Comparison of ENCODE assay signal across 1 cellular context in genomic region chr6:26305097-26305841, GRCh38.
A peak's percentile ranks its signal among the peaks of the same experiment; 100 is the strongest.
TF ChIP-seq lines count a peak whose summit lies in the region.

No MANE protein-coding gene starts in this region.

TF ChIP-seq in HepG2, 621 proteins besides CTCF, POLR2A, EP300 and RAD21 (continued from another document and continues in another):
- peak; percentile 46; the same call in 1 of the 2 replicates for TF ChIP-seq PRDM10 (CRISPR knock-in tag; IDR thresholded peaks at IDR 0.05; ENCODE audit: low read depth)
- no peak for TF ChIP-seq PRMT3 (CRISPR knock-in tag; IDR thresholded peaks at IDR 0.05; ENCODE audit: borderline replicate concordance, low read depth)
- peak; percentile 56; the same call in 1 of the 2 replicates for TF ChIP-seq SALL1 (CRISPR knock-in tag; IDR thresholded peaks at IDR 0.05)
- TF ChIP-seq ZBTB46 (CRISPR knock-in tag; IDR thresholded peaks at IDR 0.05; ENCODE audit: borderline replicate concordance) = no peak
- TF ChIP-seq HCFC1 (IDR thresholded peaks at IDR 0.05; ENCODE audit: low read depth, low read length) = no peak
- peak in 1 of 2 experiments; percentile 64; a peak in 2 of 4 replicates for TF ChIP-seq ATF4 (CRISPR knock-in tag; IDR thresholded peaks at IDR 0.05)
- no peak for TF ChIP-seq HNRNPH1 (optimal IDR thresholded peaks at IDR 0.05; ENCODE audit: low read depth, low read length)
- TF ChIP-seq HES4 (CRISPR knock-in tag; IDR thresholded peaks at IDR 0.05; ENCODE audit: borderline replicate concordance) = no peak
- TF ChIP-seq PHF5A (CRISPR knock-in tag; IDR thresholded peaks at IDR 0.05; ENCODE audit: low read depth, unreplicated experiment) = peak; percentile 84
- TF ChIP-seq CBX2 (IDR thresholded peaks at IDR 0.05; ENCODE audit: low read depth, low read length) = no peak
- no peak for TF ChIP-seq CBX2 (CRISPR knock-in tag; IDR thresholded peaks at IDR 0.05; ENCODE audit: low read depth)
- TF ChIP-seq FOXM1 (CRISPR knock-in tag; IDR thresholded peaks at IDR 0.05) = no peak
- no peak for TF ChIP-seq FOXK1 (CRISPR knock-in tag; IDR thresholded peaks at IDR 0.05; ENCODE audit: borderline replicate concordance, low read depth)
- no peak for TF ChIP-seq SETDB1 (CRISPR knock-in tag; IDR thresholded peaks at IDR 0.05; ENCODE audit: borderline replicate concordance)
- peak; percentile 72; the same call in 1 of the 2 replicates for TF ChIP-seq MED1 (CRISPR knock-in tag; IDR thresholded peaks at IDR 0.05)
- TF ChIP-seq ZNF331 (CRISPR knock-in tag; IDR thresholded peaks at IDR 0.05) = peak; percentile 90
- no peak for TF ChIP-seq TP53 (CRISPR knock-in tag; conservative IDR thresholded peaks at IDR 0.05)
- no peak for TF ChIP-seq ZNF30 (CRISPR knock-in tag; IDR thresholded peaks at IDR 0.05)
- TF ChIP-seq HNRNPL (IDR thresholded peaks at IDR 0.05; ENCODE audit: low read depth, low read length) = no peak
- TF ChIP-seq JDP2 (CRISPR knock-in tag; IDR thresholded peaks at IDR 0.05; ENCODE audit: borderline replicate concordance) = no peak
- TF ChIP-seq HBP1 (CRISPR knock-in tag; IDR thresholded peaks at IDR 0.05; ENCODE audit: low read depth) = no peak
- no peak for TF ChIP-seq ZEB1 (IDR thresholded peaks at IDR 0.05; ENCODE audit: insufficient replicate concordance, low read depth)
- TF ChIP-seq SRSF9 (IDR thresholded peaks at IDR 0.05; ENCODE audit: borderline replicate concordance, insufficient read depth, low read depth, low read length, poor library complexity, severe bottlenecking) = no peak
- no peak for TF ChIP-seq RFXANK (CRISPR knock-in tag; IDR thresholded peaks at IDR 0.05)
- TF ChIP-seq FOXA3 (CRISPR knock-in tag; IDR thresholded peaks at IDR 0.05) = peak; percentile 65
- no peak for TF ChIP-seq HNF4G (IDR thresholded peaks at IDR 0.05; ENCODE audit: borderline replicate concordance, low read depth, low read length)
- TF ChIP-seq HNF4G (CRISPR knock-in tag; IDR thresholded peaks at IDR 0.05; ENCODE audit: borderline replicate concordance, low read depth) = no peak
- peak; percentile 41; the same call in 1 of the 2 replicates for TF ChIP-seq ZBTB33 (CRISPR knock-in tag; IDR thresholded peaks at IDR 0.05)
- TF ChIP-seq ZNF614 (CRISPR knock-in tag; IDR thresholded peaks at IDR 0.05; ENCODE audit: borderline replicate concordance) = peak; percentile 49; the same call in 1 of the 2 replicates
- no peak for TF ChIP-seq RNF219 (CRISPR knock-in tag; IDR thresholded peaks at IDR 0.05)
- TF ChIP-seq MATR3 (CRISPR knock-in tag; IDR thresholded peaks at IDR 0.05) = no peak
- no peak for TF ChIP-seq SMC3 (IDR thresholded peaks at IDR 0.05; ENCODE audit: low read length)
- TF ChIP-seq SYNCRIP (IDR thresholded peaks at IDR 0.05; ENCODE audit: insufficient read depth, low read depth, low read length) = no peak
- no peak for TF ChIP-seq YEATS4 (CRISPR knock-in tag; IDR thresholded peaks at IDR 0.05; ENCODE audit: borderline replicate concordance)
- peak; percentile 58; the same call in 1 of the 2 replicates for TF ChIP-seq TFAP4 (IDR thresholded peaks at IDR 0.05; ENCODE audit: borderline replicate concordance, low read depth)
- TF ChIP-seq ZBTB26 (CRISPR knock-in tag; IDR thresholded peaks at IDR 0.05; ENCODE audit: borderline replicate concordance) = peak; percentile 41; the same call in 1 of the 2 replicates
- no peak for TF ChIP-seq ATRX (CRISPR knock-in tag; IDR thresholded peaks at IDR 0.05; ENCODE audit: borderline replicate concordance)
- no peak for TF ChIP-seq ZNF639 (CRISPR knock-in tag; conservative IDR thresholded peaks at IDR 0.05)
- TF ChIP-seq ZNF441 (CRISPR knock-in tag; IDR thresholded peaks at IDR 0.05; ENCODE audit: borderline replicate concordance) = no peak
- TF ChIP-seq NR0B2 (CRISPR knock-in tag; IDR thresholded peaks at IDR 0.05) = no peak
- peak; percentile 53; the same call in 1 of the 2 replicates for TF ChIP-seq HDAC2 (CRISPR knock-in tag; IDR thresholded peaks at IDR 0.05)
- TF ChIP-seq LCORL (IDR thresholded peaks at IDR 0.05) = no peak
- TF ChIP-seq LCORL (CRISPR knock-in tag; IDR thresholded peaks at IDR 0.05) = no peak; the same call in 1 of the 2 replicates
- TF ChIP-seq ZNF468 (CRISPR knock-in tag; IDR thresholded peaks at IDR 0.05) = no peak
- no peak for TF ChIP-seq GATA4 (IDR thresholded peaks at IDR 0.05; ENCODE audit: borderline replicate concordance, low read depth)
- TF ChIP-seq U2AF2 (IDR thresholded peaks at IDR 0.05; ENCODE audit: low read depth, low read length) = no peak
- TF ChIP-seq FOXP1 (IDR thresholded peaks at IDR 0.05) = no peak
- no peak for TF ChIP-seq FOXP1 (CRISPR knock-in tag; IDR thresholded peaks at IDR 0.05)
- no peak for TF ChIP-seq ZNF230 (CRISPR knock-in tag; IDR thresholded peaks at IDR 0.05)
- no peak for TF ChIP-seq ZNF784 (CRISPR knock-in tag; IDR thresholded peaks at IDR 0.05; ENCODE audit: borderline replicate concordance)
